Comparison of ENCODE assay signal across 16 cellular contexts in the genomic region with DNA sequence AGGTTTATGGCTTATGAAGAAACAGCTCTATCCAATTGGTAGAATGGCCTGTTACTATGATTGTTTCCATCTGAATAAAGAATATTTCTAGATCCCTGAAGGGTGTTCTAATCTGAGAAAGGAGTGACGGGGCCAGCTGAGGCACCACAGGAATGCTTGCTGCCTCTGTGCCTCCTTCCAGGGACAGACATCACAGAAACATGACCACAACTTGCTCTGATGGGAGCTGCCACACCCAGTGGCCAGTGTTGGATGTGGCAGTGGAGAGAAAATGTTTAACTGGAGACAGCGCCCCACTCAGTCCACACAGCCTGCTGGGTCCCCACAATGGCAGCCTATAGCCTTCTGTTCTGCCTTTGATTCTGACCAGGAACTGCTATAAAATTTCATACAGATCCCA. TPM values are rescaled to one million over a fixed set of nuclear protein-coding genes. Genes with fewer than 3 reads are reported as not detected.
DNase-seq lines count a peak whose midpoint lies in the region; ATAC-seq, FAIRE-seq and TF ChIP-seq lines count a peak whose summit lies in the region.
"Had no signal": no experiment of that assay in that cellular context is flagged by ENCODE, and none has a peak within 500 bp of the region (broad histone marks: within the 10 kb centered on the region; RNA-seq: fewer than 3 reads in every experiment).

No MANE protein-coding gene starts in this region.

- no peaks in the 10 kb centered on the region for H3K9me3 ChIP-seq in astrocyte (ENCODE audit: insufficient read depth, low read depth, low read length)
- H3K9me3 ChIP-seq: esophagus squamous epithelium, upper lobe of right lung had no signal

- no peak for FAIRE-seq in astrocyte (lab: Jason Lieb, UNC)
- FAIRE-seq: G401.6 had no signal

- H3K27ac Mint-ChIP-seq in astrocyte (ENCODE audit: unreplicated experiment) = peak overlapping the region; percentile 6
- H3K27ac Mint-ChIP-seq in nephron = peak overlapping the region; percentile 1 to 9 (median 8)
- no peak overlapping the region for H3K27ac Mint-ChIP-seq in natural killer cell
- H3K27ac Mint-ChIP-seq in WTC11 = no peak overlapping the region
- H3K27ac Mint-ChIP-seq: activated B cell treated with CpG ODN at 0.5 μM for 24 hours; activated naive CD8-positive, alpha-beta T cell treated with anti-CD3 and anti-CD28 coated beads, Interleukin-2, amount 10 ng/mL, durations not matched to agents 7 days and 5 days; nephron progenitor cell had no signal

- 0 out of 2 replicates have a peak, but pooled peaks cover 3% of the 10 kb centered on the region for H4K20me1 ChIP-seq in KMS-11 (ENCODE audit: insufficient read depth)
- no peaks in the 10 kb centered on the region for H4K20me1 ChIP-seq in astrocyte (ENCODE audit: insufficient read depth, low read length)

- TF ChIP-seq CTCF in KMS-11 (conservative IDR thresholded peaks at IDR 0.05; ENCODE audit: low read depth, low read length) (no peak), astrocyte (IDR thresholded peaks at IDR 0.05; ENCODE audit: insufficient read depth, low read depth, low read length) (no peak), nephron (IDR thresholded peaks at IDR 0.05; ENCODE audit: unreplicated experiment in 3 of 3) (no peak), natural killer cell (IDR thresholded peaks at IDR 0.05) (no peak), WTC11 (IDR thresholded peaks at IDR 0.05) (no peak)

- no peak for ATAC-seq in natural killer cell
- ATAC-seq in HG03097 (IDR thresholded peaks at IDR 0.05; ENCODE audit: low FRiP score, unreplicated experiment) = no peak
- ATAC-seq in WTC11 = no peak; the same call in 1 of the 2 replicates
- ATAC-seq: right cardiac atrium, upper lobe of right lung had no signal

- DNase-seq in EH (ENCODE audit: low read depth) = peak; percentile 68
- DNase-seq in astrocyte (ENCODE audit: low read depth) = peak; percentile 34
- DNase-seq in natural killer cell = no peak
- DNase-seq in WTC11 (ENCODE audit: low spot score) = no peak
- DNase-seq in DMS114 treated with DMSO at 0.1 percent for 48 hours (lab: John Stamatoyannopoulos, UW; ENCODE audit: unreplicated experiment) = no peak
- DNase-seq: activated B cell treated with CpG ODN at 0.5 μM for 24 hours; activated naive CD8-positive, alpha-beta T cell treated with anti-CD3 and anti-CD28 coated beads, Interleukin-2, amount 10 ng/mL, durations not matched to agents 7 days and 5 days; esophagus squamous epithelium; nephron progenitor cell; right cardiac atrium; stimulated activated CD4-positive, alpha-beta T cell treated with anti-CD3 and anti-CD28 coated beads, Interleukin-4, amount 100 ng/mL, for 24 hours; upper lobe of right lung had no signal

- peaks cover 57% of the 10 kb centered on the region for H3K4me1 ChIP-seq in KMS-11 (ENCODE audit: low read depth, poor library complexity, severe bottlenecking)
- H3K4me1 ChIP-seq in astrocyte (ENCODE audit: insufficient read depth, low read length) = peaks cover 4% of the 10 kb centered on the region

- intact Hi-C loops in natural killer cell (cut with micrococcal nuclease) = no loop called here

- H3K9ac ChIP-seq in KMS-11 (no peak overlapping the region), astrocyte (ENCODE audit: low read length) (no peak overlapping the region)

- peaks cover 3% of the 10 kb centered on the region for H3K9me3 Mint-ChIP-seq in astrocyte (ENCODE audit: unreplicated experiment)
- no peaks in the 10 kb centered on the region for H3K9me3 Mint-ChIP-seq in nephron
- no peaks in the 10 kb centered on the region for H3K9me3 Mint-ChIP-seq in natural killer cell
- no peaks in the 10 kb centered on the region for H3K9me3 Mint-ChIP-seq in WTC11
- H3K9me3 Mint-ChIP-seq: activated B cell treated with CpG ODN at 0.5 μM for 24 hours; activated naive CD8-positive, alpha-beta T cell treated with anti-CD3 and anti-CD28 coated beads, Interleukin-2, amount 10 ng/mL, durations not matched to agents 7 days and 5 days; nephron progenitor cell had no signal

- H3K4me1 Mint-ChIP-seq in astrocyte (ENCODE audit: low read depth, unreplicated experiment) (peaks cover 12% of the 10 kb centered on the region), nephron (peaks cover 35% of the 10 kb centered on the region), natural killer cell (peaks cover 21 to 30% of the 10 kb centered on the region in 2 donors), WTC11 (peaks cover 9% of the 10 kb centered on the region)

- H2AFZ ChIP-seq in KMS-11 (ENCODE audit: low read depth) (no peak overlapping the region), astrocyte (ENCODE audit: low read depth, low read length) (no peak overlapping the region)

- H3K36me3 ChIP-seq in KMS-11 (ENCODE audit: insufficient read depth) = no peaks in the 10 kb centered on the region
- H3K36me3 ChIP-seq in astrocyte (ENCODE audit: insufficient read depth, low read length) = peaks cover 4% of the 10 kb centered on the region
- H3K36me3 ChIP-seq: esophagus squamous epithelium had no signal

- H3K4me2 ChIP-seq in KMS-11 (peak overlapping the region; percentile 21; the same call in 1 of the 2 replicates), astrocyte (ENCODE audit: low read length) (no peak overlapping the region)

- CTCF ChIA-PET in WTC11 (lab: Charles Lee) = interaction anchor here (1.0 to 5.0 kb wide), 4 partner anchors 13 to 130 kb away, joined by 3 to 29 read pairs (median 4); a partner anchor contains a TSS

- H3K79me2 ChIP-seq in KMS-11 (ENCODE audit: insufficient read depth, low read depth) = no peaks in the 10 kb centered on the region
- no peaks in the 10 kb centered on the region for H3K79me2 ChIP-seq in astrocyte (ENCODE audit: insufficient read depth, low read length)

- H3K36me3 Mint-ChIP-seq in astrocyte (ENCODE audit: low read depth, unreplicated experiment) (peaks cover 15% of the 10 kb centered on the region), nephron (ENCODE audit: low read depth) (no peaks in the 10 kb centered on the region), natural killer cell (no peaks in the 10 kb centered on the region), WTC11 (no peaks in the 10 kb centered on the region)

- no peak overlapping the region for H3K4me3 Mint-ChIP-seq in astrocyte (ENCODE audit: unreplicated experiment)
- H3K4me3 Mint-ChIP-seq in nephron = no peak overlapping the region
- no peak overlapping the region for H3K4me3 Mint-ChIP-seq in natural killer cell
- no peak overlapping the region for H3K4me3 Mint-ChIP-seq in WTC11
- H3K4me3 Mint-ChIP-seq: activated B cell treated with CpG ODN at 0.5 μM for 24 hours; activated naive CD8-positive, alpha-beta T cell treated with anti-CD3 and anti-CD28 coated beads, Interleukin-2, amount 10 ng/mL, durations not matched to agents 7 days and 5 days; nephron progenitor cell had no signal

- H3K27ac ChIP-seq in KMS-11 (no peak overlapping the region; the same call in 1 of the 2 replicates), astrocyte (ENCODE audit: low read depth, low read length) (no peak overlapping the region)
- H3K27ac ChIP-seq: esophagus squamous epithelium, upper lobe of right lung had no signal

- H3K4me3 ChIP-seq in KMS-11 (IDR thresholded peaks at IDR 0.05; ENCODE audit: insufficient read depth, low read depth, low read length) (no peak overlapping the region), astrocyte (ENCODE audit: insufficient read depth, low read depth, low read length) (no peak overlapping the region)
- H3K4me3 ChIP-seq: esophagus squamous epithelium, upper lobe of right lung had no signal

- no peaks in the 10 kb centered on the region for H3K27me3 ChIP-seq in KMS-11 (ENCODE audit: insufficient read depth, low read depth)
- H3K27me3 ChIP-seq in astrocyte (ENCODE audit: insufficient read depth, low read length) = no peaks in the 10 kb centered on the region
- H3K27me3 ChIP-seq: esophagus squamous epithelium, upper lobe of right lung had no signal

- no peaks in the 10 kb centered on the region for H3K27me3 Mint-ChIP-seq in astrocyte (ENCODE audit: low read depth, unreplicated experiment)
- H3K27me3 Mint-ChIP-seq in nephron (ENCODE audit: low read depth) = peaks cover 4% of the 10 kb centered on the region
- no peaks in the 10 kb centered on the region for H3K27me3 Mint-ChIP-seq in natural killer cell (ENCODE audit: low read depth in 2 of 2)
- no peaks in the 10 kb centered on the region; the same call in 1 of the 2 replicates for H3K27me3 Mint-ChIP-seq in WTC11 (ENCODE audit: low read depth)
- H3K27me3 Mint-ChIP-seq: activated B cell treated with CpG ODN at 0.5 μM for 24 hours; activated naive CD8-positive, alpha-beta T cell treated with anti-CD3 and anti-CD28 coated beads, Interleukin-2, amount 10 ng/mL, durations not matched to agents 7 days and 5 days had no signal

- POLR2A ChIA-PET in WTC11 (lab: Charles Lee) = no interaction called here

TF ChIP-seq in WTC11, 78 proteins besides CTCF, POLR2A, EP300 and RAD21:
- TF ChIP-seq NR2C2 (CRISPR knock-in tag; IDR thresholded peaks at IDR 0.05) = no peak
- TF ChIP-seq MYBL2 (CRISPR knock-in tag; IDR thresholded peaks at IDR 0.05) = no peak
- TF ChIP-seq RORB (CRISPR knock-in tag; IDR thresholded peaks at IDR 0.05) = no peak
- no peak for TF ChIP-seq PRRX2 (CRISPR knock-in tag; IDR thresholded peaks at IDR 0.05)

RNA-seq across cellular contexts. Expression of a gene that starts 38.6 kb away (rescaled TPM):
- 30.9 and 33.7 TPM in 2 replicates for total RNA-seq in astrocyte
- 10 to 100 TPM; 40.7 to 72.5 (median 47.5) TPM for total RNA-seq in natural killer cell
- total RNA-seq in WTC11 (2021) = 18.9 to 20.4 TPM (median 19.3 TPM) in 3 replicates

RNA-seq across cellular contexts. Expression of a gene that starts 51.8 kb away (rescaled TPM):
- total RNA-seq in astrocyte (1.8 and 2.4 TPM in 2 replicates), natural killer cell (10 to 100 TPM; 27.0 to 48.1 (median 32.3) TPM), WTC11 (2021) (2.9 to 4.6 TPM (median 4.5 TPM) in 3 replicates)

Comparison
In these comparisons a context has a peak if more than half of its experiments do, and no peak if none do; other contexts are left out.
1. DNase-seq: peak in EH (single experiment) and astrocyte (single experiment); none in natural killer cell (single experiment), WTC11 (single experiment) and DMS114 treated with DMSO at 0.1 percent for 48 hours (single experiment).
2. H3K27ac Mint-ChIP-seq: peak in astrocyte (single experiment) and nephron (3 of 3); none in natural killer cell (0 of 2) and WTC11 (single experiment).